In the genomic region with DNA sequence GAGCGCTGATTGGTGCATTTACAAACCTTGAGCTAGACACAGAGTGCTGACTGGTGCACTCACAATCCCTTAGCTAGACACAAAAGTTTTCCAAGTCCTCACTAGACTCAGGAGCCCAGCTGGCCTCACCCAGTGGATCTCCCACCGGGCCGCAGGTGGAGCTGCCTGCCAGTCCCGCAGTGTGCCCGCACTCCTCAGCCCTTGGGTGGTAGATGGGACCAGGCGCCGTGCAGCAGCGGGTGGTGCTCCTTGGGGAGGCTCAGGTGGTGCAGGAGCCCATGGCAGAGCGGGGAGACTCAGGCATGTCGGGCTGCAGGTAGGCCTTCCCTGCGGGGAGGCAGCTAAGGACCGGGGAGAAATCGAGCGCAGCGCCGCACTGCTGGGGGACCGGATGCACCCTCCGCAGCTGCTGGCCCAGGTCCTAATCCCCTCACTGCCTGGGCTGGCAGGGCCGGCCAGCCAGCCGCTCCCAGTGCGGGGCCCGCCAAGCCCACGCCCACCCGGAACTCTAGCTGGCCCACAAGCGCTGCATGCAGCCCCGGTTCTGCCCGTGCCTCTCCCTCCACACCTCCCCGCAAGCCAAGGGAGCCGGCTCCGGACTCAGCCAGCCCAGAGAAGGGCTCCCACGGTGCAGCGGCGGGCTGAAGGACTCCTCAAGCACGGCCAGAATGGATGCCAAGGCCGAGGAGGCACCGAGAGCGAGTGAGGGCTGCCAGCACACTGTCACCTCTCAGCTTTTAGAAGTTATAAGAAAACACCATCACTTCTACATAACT, we compare ENCODE assay signal across 20 cellular contexts.
DNase-seq lines count a peak whose midpoint lies in the region; ATAC-seq and TF ChIP-seq lines count a peak whose summit lies in the region.
"Had no signal": no experiment of that assay in that cellular context is flagged by ENCODE, and none has a peak within 500 bp of the region (broad histone marks: within the 10 kb centered on the region; RNA-seq: fewer than 3 reads in every experiment).

No MANE protein-coding gene starts in this region.

- in situ Hi-C loops in GM13977 (cut with MboI; ENCODE audit: low pct_unique_long_range_greater_than_20kb, low sequenced_read_pairs, unreplicated experiment): no loop called here

- WGBS in neuronal stem cell (ENCODE audit: extremely low coverage in 2 of 2, insufficient read length in 2 of 2, insufficient replicate concordance in 1 of 2), 2 donors: no CpG with 5 or more reads among the region's 37 CpGs

- no peaks in the 10 kb centered on the region for H3K36me3 ChIP-seq in neuronal stem cell (replicated peaks in 1 of 2; ENCODE audit: control insufficient read depth in 2 of 2, insufficient read depth in 2 of 2, low read length in 2 of 2)
- peaks cover under 1 to 27% (median 8%) of the 10 kb centered on the region in 5 donors for H3K36me3 ChIP-seq in subcutaneous abdominal adipose tissue (ENCODE audit: control insufficient read depth in 5 of 5, insufficient read depth in 5 of 5, low read length in 5 of 5)
- H3K36me3 ChIP-seq: BE2C had no signal

- H2AFZ ChIP-seq in neuronal stem cell (ENCODE audit: low read length): no peak overlapping the region

- no peak overlapping the region for H3K27ac Mint-ChIP-seq in endothelial cell (ENCODE audit: unreplicated experiment)
- H3K27ac Mint-ChIP-seq in naive thymus-derived CD8-positive, alpha-beta T cell: no peak overlapping the region
- H3K27ac Mint-ChIP-seq: IgD-negative memory B cell had no signal

- TF ChIP-seq CTCF in endothelial cell (IDR thresholded peaks at IDR 0.05; ENCODE audit: unreplicated experiment) (no peak), GM13977 (IDR thresholded peaks at IDR 0.05; ENCODE audit: extremely low read depth, insufficient read depth, missing control alignments) (no peak)

- H3K79me1 ChIP-seq in neuronal stem cell (ENCODE audit: low read depth, low read length): no peaks in the 10 kb centered on the region

- peak overlapping the region; percentile 53 for H3K4me3 Mint-ChIP-seq in endothelial cell (ENCODE audit: unreplicated experiment)
- H3K4me3 Mint-ChIP-seq in naive thymus-derived CD8-positive, alpha-beta T cell: no peak overlapping the region
- H3K4me3 Mint-ChIP-seq: IgD-negative memory B cell had no signal

- H2BK15ac ChIP-seq in neuronal stem cell (ENCODE audit: low read length): no peak overlapping the region

- H3K23ac ChIP-seq in neuronal stem cell (ENCODE audit: low read depth, low read length, poor library complexity): no peak overlapping the region

- no peak overlapping the region for H2BK120ac ChIP-seq in neuronal stem cell (ENCODE audit: low read depth, low read length)

- H3K18ac ChIP-seq in neuronal stem cell (ENCODE audit: low read length): peak overlapping the region; percentile 48

- H3K9me3 ChIP-seq in neuronal stem cell (replicated peaks in 1 of 2; ENCODE audit: control insufficient read depth in 2 of 2, insufficient read depth in 1 of 2, low read depth in 1 of 2, low read length in 2 of 2) (no peaks in the 10 kb centered on the region), subcutaneous abdominal adipose tissue (ENCODE audit: control insufficient read depth in 5 of 5, low read length in 5 of 5) (no peaks in the 10 kb centered on the region)
- H3K9me3 ChIP-seq: A549, BE2C, Peyer's patch had no signal

- H2BK12ac ChIP-seq in neuronal stem cell (ENCODE audit: low read length): no peak overlapping the region

- peak; percentile 8 for DNase-seq in Ammon's horn (ENCODE audit: low spot score)
- DNase-seq in endothelial cell (ENCODE audit: low spot score): no peak
- DNase-seq in neuronal stem cell (ENCODE audit: low spot score): no peak
- DNase-seq in GM13977 (ENCODE audit: low spot score): no peak
- no peak for DNase-seq in naive thymus-derived CD8-positive, alpha-beta T cell
- DNase-seq: BE2C, DMS53, GDM1, MV-4-11, NCI-H1694, NCI-H2081, NCI-H2171, NCI-H345, NCI-H524, NCI-H82, Peyer's patch had no signal

- no peaks in the 10 kb centered on the region for H3K9me3 Mint-ChIP-seq in endothelial cell (ENCODE audit: unreplicated experiment)
- peaks cover 0 to 4% (median 0%) of the 10 kb centered on the region in 9 donors for H3K9me3 Mint-ChIP-seq in naive thymus-derived CD8-positive, alpha-beta T cell

- no peak overlapping the region for H3K9ac ChIP-seq in neuronal stem cell (ENCODE audit: low read depth, low read length, poor library complexity)
- no peak overlapping the region for H3K9ac ChIP-seq in subcutaneous abdominal adipose tissue (ENCODE audit: low read length in 5 of 5)

- no peak overlapping the region for H3K27ac ChIP-seq in neuronal stem cell (replicated peaks; ENCODE audit: low read length)
- peak overlapping the region; percentile 21 for H3K27ac ChIP-seq in subcutaneous abdominal adipose tissue (ENCODE audit: low read depth, low read length)
- H3K27ac ChIP-seq: A549, Peyer's patch had no signal

- no peak overlapping the region for H3K4me2 ChIP-seq in neuronal stem cell (ENCODE audit: insufficient read depth, low read length, poor library complexity, severe bottlenecking)
- H3K4me2 ChIP-seq: A549 had no signal

- H3K4me3 ChIP-seq in neuronal stem cell (ENCODE audit: low read length in 2 of 2) (no peak overlapping the region), subcutaneous abdominal adipose tissue (ENCODE audit: low read depth in 1 of 5, low read length in 5 of 5) (peak overlapping the region in 2 of 5 donors; percentile 33 to 34)
- H3K4me3 ChIP-seq: A549, Peyer's patch had no signal

- H3K14ac ChIP-seq in neuronal stem cell (ENCODE audit: low read length): no peak overlapping the region

- POLR2A ChIA-PET in naive thymus-derived CD8-positive, alpha-beta T cell (lab: Charles Lee): no interaction called here

- H4K8ac ChIP-seq in neuronal stem cell (ENCODE audit: low read depth, low read length): no peak overlapping the region

- H3K4ac ChIP-seq in neuronal stem cell (ENCODE audit: low read length): no peak overlapping the region

- no peak overlapping the region for H2BK5ac ChIP-seq in neuronal stem cell (ENCODE audit: low read length)

- no peaks in the 10 kb centered on the region for H3K4me1 Mint-ChIP-seq in endothelial cell (ENCODE audit: unreplicated experiment)
- H3K4me1 Mint-ChIP-seq in naive thymus-derived CD8-positive, alpha-beta T cell: peaks cover 0 to 5% (median 2%) of the 10 kb centered on the region in 4 donors
- H3K4me1 Mint-ChIP-seq: IgD-negative memory B cell had no signal

- H2AK5ac ChIP-seq in neuronal stem cell (ENCODE audit: low read depth, low read length): no peak overlapping the region

- H4K91ac ChIP-seq in neuronal stem cell (ENCODE audit: low read depth, low read length, poor library complexity): no peak overlapping the region

- H3K27me3 Mint-ChIP-seq in endothelial cell (ENCODE audit: unreplicated experiment): no peaks in the 10 kb centered on the region
- no peaks in the 10 kb centered on the region for H3K27me3 Mint-ChIP-seq in naive thymus-derived CD8-positive, alpha-beta T cell
- H3K27me3 Mint-ChIP-seq: IgD-negative memory B cell had no signal

- peaks cover 28% of the 10 kb centered on the region for H3K36me3 Mint-ChIP-seq in endothelial cell (ENCODE audit: low read depth, unreplicated experiment)
- H3K36me3 Mint-ChIP-seq in naive thymus-derived CD8-positive, alpha-beta T cell: peaks cover 28 to 63% (median 32%) of the 10 kb centered on the region in 3 donors

- no peak for ATAC-seq in naive thymus-derived CD8-positive, alpha-beta T cell
- ATAC-seq in HG02938 (IDR thresholded peaks at IDR 0.05; ENCODE audit: unreplicated experiment): no peak
- ATAC-seq: A549 had no signal

- H3K4me1 ChIP-seq in neuronal stem cell (ENCODE audit: control insufficient read depth in 2 of 2, insufficient read depth in 1 of 2, low read depth in 1 of 2, low read length in 2 of 2) (no peaks in the 10 kb centered on the region), subcutaneous abdominal adipose tissue (ENCODE audit: control insufficient read depth in 5 of 5, insufficient read depth in 5 of 5, low read length in 5 of 5) (peaks cover 0 to 21% (median 9%) of the 10 kb centered on the region in 5 donors)
- H3K4me1 ChIP-seq: A549, BE2C, Peyer's patch had no signal

- H3K27me3 ChIP-seq in neuronal stem cell (ENCODE audit: control insufficient read depth in 3 of 3, insufficient read depth in 3 of 3, low read depth in 1 of 3, low read length in 3 of 3) (no peaks in the 10 kb centered on the region), subcutaneous abdominal adipose tissue (ENCODE audit: control insufficient read depth in 5 of 5, insufficient read depth in 4 of 5, low read length in 5 of 5) (no peaks in the 10 kb centered on the region)
- H3K27me3 ChIP-seq: BE2C, Peyer's patch had no signal
